ENCODE assay signal across 19 cellular contexts in the genomic region with DNA sequence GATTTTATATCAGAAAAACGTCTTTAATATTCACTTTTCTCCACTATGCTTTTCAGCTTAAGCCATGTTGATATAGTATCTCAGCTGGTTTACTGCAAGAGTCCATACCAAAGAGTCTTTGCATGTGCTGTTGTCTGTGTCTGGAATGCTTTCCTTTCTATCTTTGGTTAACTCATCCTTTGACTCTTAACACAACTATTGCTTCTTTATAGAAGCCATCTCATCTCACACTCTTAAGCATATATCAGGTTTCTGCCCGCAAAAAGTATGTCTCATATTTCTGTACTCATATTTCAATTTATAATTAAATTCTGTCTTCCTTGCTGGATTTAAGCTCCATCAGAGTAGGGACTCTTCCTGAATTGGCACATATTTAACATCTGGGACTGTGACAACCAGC.
A peak's percentile ranks its signal among the peaks of the same experiment; 100 is the strongest.
DNase-seq lines count a peak whose midpoint lies in the region; ATAC-seq and TF ChIP-seq lines count a peak whose summit lies in the region.
"Had no signal": no experiment of that assay in that cellular context is flagged by ENCODE, and none has a peak within 500 bp of the region (broad histone marks: within the 10 kb centered on the region; RNA-seq: fewer than 3 reads in every experiment).

No MANE protein-coding gene starts in this region.

- no peaks in the 10 kb centered on the region for H4K20me1 ChIP-seq in PC-9 (ENCODE audit: insufficient read depth)

- no peak overlapping the region for H3K4me3 ChIP-seq in PC-9
- H3K4me3 ChIP-seq: SK-N-MC had no signal

- no peaks in the 10 kb centered on the region for H3K36me3 ChIP-seq in PC-9 (ENCODE audit: low read depth)

- H3K4me2 ChIP-seq in PC-9 = no peak overlapping the region

- DNase-seq in NCI-H2171 treated with DMSO at 0.1 percent for 48 hours (lab: John Stamatoyannopoulos, UW) = peak; percentile 6
- no peak for DNase-seq in NCI-H2171 (lab: John Stamatoyannopoulos, UW)
- no peak for DNase-seq in PC-9
- DNase-seq in fibroblast of gingiva (ENCODE audit: low read depth) = peak; percentile 77
- DNase-seq in epidermal melanocyte (ENCODE audit: insufficient read length, low spot score) = no peak
- DNase-seq: 8988T, COR-L47, GDM1, H7, Kasumi-1, MV-4-11, NCI-H1417 treated with DMSO at 0.1 percent for 48 hours, NCI-H2029, NCI-H345 had no signal

- no peaks in the 10 kb centered on the region for H3K27me3 ChIP-seq in PC-9 (ENCODE audit: insufficient read depth, low read depth)

- H3K9me2 ChIP-seq in PC-9 (ENCODE audit: insufficient read depth) = no peaks in the 10 kb centered on the region

- BruUV-seq in PC-9 (replicated peaks; lab: Mats Ljungman, UMichigan) = no TSS peak

- no peaks in the 10 kb centered on the region for H3K79me2 ChIP-seq in PC-9 (ENCODE audit: low read depth)

- POLR2A ChIA-PET in PC-9 (lab: Charles Lee; ENCODE audit: unreplicated experiment) = no interaction called here

- peaks cover 13% of the 10 kb centered on the region; the same call in 1 of the 2 replicates for H3K4me1 ChIP-seq in PC-9 (replicated peaks; ENCODE audit: insufficient read depth)

- intact Hi-C loops in PC-9 (cut with micrococcal nuclease; ENCODE audit: unreplicated experiment) = no loop called here

- ATAC-seq in GM21423 (IDR thresholded peaks at IDR 0.05; ENCODE audit: unreplicated experiment) = no peak
- no peak for ATAC-seq in HG03108 (IDR thresholded peaks at IDR 0.05; ENCODE audit: unreplicated experiment)
- ATAC-seq in GM18907 (IDR thresholded peaks at IDR 0.05; ENCODE audit: unreplicated experiment) = no peak
- ATAC-seq: Right ventricle myocardium inferior had no signal

- H2AFZ ChIP-seq in PC-9 = peak overlapping the region; percentile 60; the same call in 1 of the 2 replicates

- peaks cover 27% of the 10 kb centered on the region for H3K9me3 ChIP-seq in PC-9 (ENCODE audit: insufficient read depth, low read depth)

- H3K27ac ChIP-seq in PC-9 = no peak overlapping the region
- H3K27ac ChIP-seq: SK-N-MC had no signal

- H3F3A ChIP-seq in PC-9 (ENCODE audit: insufficient read depth, low read depth) = peaks cover 11% of the 10 kb centered on the region; the same call in 1 of the 2 replicates

- no peak for TF ChIP-seq CTCF in PC-9 (conservative IDR thresholded peaks at IDR 0.05)

- CTCF ChIA-PET in PC-9 (lab: Charles Lee) = no interaction called here

Comparison
In these comparisons a context has a peak if more than half of its experiments do, and no peak if none do; other contexts are left out.
1. DNase-seq: peak in NCI-H2171 treated with DMSO at 0.1 percent for 48 hours (single experiment) and fibroblast of gingiva (single experiment); none in NCI-H2171 (single experiment), PC-9 (0 of 2) and epidermal melanocyte (single experiment).